Comparison of ENCODE assay signal across 1 cellular context in the genomic region with DNA sequence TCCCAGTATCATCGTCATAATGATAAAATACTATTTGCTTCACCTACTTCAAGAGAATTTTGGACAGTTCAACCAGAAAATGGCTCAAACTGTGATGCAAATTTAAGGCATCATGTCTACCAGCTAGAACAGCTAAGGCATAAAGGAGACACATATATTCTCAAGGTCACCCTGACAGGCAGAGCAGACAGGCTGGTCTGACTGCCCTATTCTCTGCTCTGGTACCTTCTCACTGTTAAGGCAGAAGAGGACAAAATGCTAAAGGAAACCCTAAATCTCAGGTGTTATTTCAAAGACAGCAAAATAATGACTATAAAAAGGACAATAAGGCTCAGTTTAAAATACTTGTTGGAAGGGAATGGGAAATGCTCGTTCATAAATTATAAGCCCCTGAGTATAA.
TF ChIP-seq lines count a peak whose summit lies in the region.

No MANE protein-coding gene starts in this region.

TF ChIP-seq in GM23338, 12 proteins besides CTCF, POLR2A, EP300 and RAD21 (continued from another document):
- TF ChIP-seq ZNF462 (CRISPR knock-in tag; IDR thresholded peaks at IDR 0.05) (no peak), POLR2AphosphoS5 (IDR thresholded peaks at IDR 0.05; ENCODE audit: low read depth) (no peak), CREB1 (CRISPR knock-in tag; IDR thresholded peaks at IDR 0.05; ENCODE audit: low read depth) (no peak), REST (IDR thresholded peaks at IDR 0.05; ENCODE audit: unreplicated experiment) (no peak), EZH2phosphoT487 (IDR thresholded peaks at IDR 0.05; ENCODE audit: unreplicated experiment) (no peak), STAT1 (IDR thresholded peaks at IDR 0.05; ENCODE audit: unreplicated experiment) (no peak), JUNB (IDR thresholded peaks at IDR 0.05; ENCODE audit: unreplicated experiment) (no peak), EZH2 (IDR thresholded peaks at IDR 0.05; ENCODE audit: low read depth, unreplicated experiment) (no peak), NANOG (IDR thresholded peaks at IDR 0.05; ENCODE audit: borderline replicate concordance) (no peak), ZNF114 (CRISPR knock-in tag; IDR thresholded peaks at IDR 0.05) (no peak), ZNF331 (CRISPR knock-in tag; IDR thresholded peaks at IDR 0.05; ENCODE audit: low read depth) (no peak)
